Comparison of ENCODE assay signal across 8 cellular contexts in genomic region chr7:5636914-5637313, GRCh38. TPM values are rescaled to one million over a fixed set of nuclear protein-coding genes. Genes with fewer than 3 reads are reported as not detected.
A peak's percentile ranks its signal among the peaks of the same experiment; 100 is the strongest.
DNase-seq lines count a peak whose midpoint lies in the region; ATAC-seq and FAIRE-seq lines count a peak whose summit lies in the region.

No MANE protein-coding gene starts in this region.

- H3K9me3 ChIP-seq in ectodermal cell (ENCODE audit: control insufficient read depth, low read length), result no peaks in the 10 kb centered on the region
- no peaks in the 10 kb centered on the region for H3K9me3 ChIP-seq in mesenchymal stem cell (ENCODE audit: control insufficient read depth, low read length)

- H3K23ac ChIP-seq in mesenchymal stem cell (ENCODE audit: low read length in 2 of 2), result no peak overlapping the region

- H2BK120ac ChIP-seq in mesenchymal stem cell (ENCODE audit: low read depth, low read length), result peak overlapping the region; percentile 71

- H3K27ac ChIP-seq in ectodermal cell (ENCODE audit: insufficient read depth, low read depth, low read length, poor library complexity, severe bottlenecking) (peak overlapping the region; percentile 89), mesenchymal stem cell (ENCODE audit: low read length, poor library complexity, severe bottlenecking) (peak overlapping the region; percentile 78)

- no peak overlapping the region for H3K27ac Mint-ChIP-seq in stimulated activated naive CD8-positive, alpha-beta T cell treated with anti-CD3 and anti-CD28 coated beads, Interleukin-15, amount 100 ng/mL, for 72 hours

- H3K4me3 ChIP-seq in ectodermal cell (ENCODE audit: insufficient read depth, low read depth, low read length) (no peak overlapping the region), mesenchymal stem cell (ENCODE audit: insufficient read depth in 1 of 2, low read depth in 1 of 2, low read length in 2 of 2) (peak overlapping the region in 1 of 2 experiments; percentile 45)

- H3K4me1 ChIP-seq in ectodermal cell (ENCODE audit: control insufficient read depth, insufficient read depth, low read length) (peaks cover 51% of the 10 kb centered on the region), mesenchymal stem cell (ENCODE audit: control insufficient read depth, insufficient read depth, low read depth, low read length) (peaks cover 42% of the 10 kb centered on the region)

- no peak overlapping the region for H2BK15ac ChIP-seq in mesenchymal stem cell (ENCODE audit: low read depth, poor library complexity, severe bottlenecking)

- peak overlapping the region; percentile 36 for H4K8ac ChIP-seq in mesenchymal stem cell (ENCODE audit: low read length)

- H3K4me3 Mint-ChIP-seq in stimulated activated naive CD8-positive, alpha-beta T cell treated with anti-CD3 and anti-CD28 coated beads, Interleukin-15, amount 100 ng/mL, for 72 hours, result no peak overlapping the region

- H4K91ac ChIP-seq in mesenchymal stem cell (ENCODE audit: low read length), result no peak overlapping the region

- peak overlapping the region in 1 of 2 experiments; percentile 20 for H3K4ac ChIP-seq in mesenchymal stem cell (ENCODE audit: low read depth in 1 of 2, low read length in 2 of 2)

- DNase-seq in stimulated activated naive CD8-positive, alpha-beta T cell treated with anti-CD3 and anti-CD28 coated beads, Interleukin-15, Interleukin-2, amounts not matched to agents 100 U/mL and 50 U/mL, for 24 hours, result no peak
- no peak for DNase-seq in stimulated activated naive CD8-positive, alpha-beta T cell treated with anti-CD3 and anti-CD28 coated beads, Interleukin-15, amount 100 ng/mL, for 72 hours
- DNase-seq in mesenchymal stem cell, result peak; percentile 92
- DNase-seq in urothelium cell line (ENCODE audit: low spot score), result peak; percentile 84
- DNase-seq in activated CD4-positive, alpha-beta T cell treated with anti-CD3 and anti-CD28 coated beads for 48 hours, result no peak

- H3K36me3 ChIP-seq in ectodermal cell (ENCODE audit: control insufficient read depth, insufficient read depth, low read length) (no peaks in the 10 kb centered on the region), mesenchymal stem cell (ENCODE audit: control insufficient read depth in 1 of 2, insufficient read depth in 2 of 2, low read depth in 1 of 2, low read length in 2 of 2) (peaks cover 25 to 36% of the 10 kb centered on the region in 2 experiments)

- peak overlapping the region; percentile 94 for H2AK5ac ChIP-seq in mesenchymal stem cell (ENCODE audit: low read length, severe bottlenecking)

- H3K9me3 Mint-ChIP-seq in stimulated activated naive CD8-positive, alpha-beta T cell treated with anti-CD3 and anti-CD28 coated beads, Interleukin-15, amount 100 ng/mL, for 72 hours, result no peaks in the 10 kb centered on the region

- FAIRE-seq in urothelium cell line (lab: Jason Lieb, UNC), result peak; percentile 87

- H3K4me1 Mint-ChIP-seq in stimulated activated naive CD8-positive, alpha-beta T cell treated with anti-CD3 and anti-CD28 coated beads, Interleukin-15, amount 100 ng/mL, for 72 hours, result peaks cover 51% of the 10 kb centered on the region

- no peaks in the 10 kb centered on the region for H3K27me3 Mint-ChIP-seq in stimulated activated naive CD8-positive, alpha-beta T cell treated with anti-CD3 and anti-CD28 coated beads, Interleukin-15, amount 100 ng/mL, for 72 hours

- H2BK5ac ChIP-seq in mesenchymal stem cell (ENCODE audit: low read depth, low read length, poor library complexity, severe bottlenecking), result no peak overlapping the region

- no peak overlapping the region for H2AFZ ChIP-seq in mesenchymal stem cell (ENCODE audit: low read depth, low read length)

- peaks cover 12% of the 10 kb centered on the region for H3K79me1 ChIP-seq in mesenchymal stem cell (replicated peaks; ENCODE audit: low read length, poor library complexity, severe bottlenecking)

- H3K9ac ChIP-seq in mesenchymal stem cell (ENCODE audit: low read length), result peak overlapping the region; percentile 83

- H3K14ac ChIP-seq in mesenchymal stem cell (ENCODE audit: low read length in 2 of 2), result no peak overlapping the region

- 25 to 32% methylated on average over 6 of the region's 6 CpGs for WGBS in ectodermal cell, 2 experiments
- 2% methylated on average over 5 of the region's 6 CpGs for WGBS in mesenchymal stem cell

- H2BK12ac ChIP-seq in mesenchymal stem cell (ENCODE audit: low read length in 2 of 2), result no peak overlapping the region

- H3K27me3 ChIP-seq in ectodermal cell (ENCODE audit: control insufficient read depth, insufficient read depth, low read length, poor library complexity, severe bottlenecking), result no peaks in the 10 kb centered on the region
- no peaks in the 10 kb centered on the region for H3K27me3 ChIP-seq in mesenchymal stem cell (ENCODE audit: control insufficient read depth in 1 of 2, insufficient read depth in 1 of 2, low read length in 2 of 2)

- no peak overlapping the region for H3K4me2 ChIP-seq in mesenchymal stem cell (ENCODE audit: low read length, poor library complexity, severe bottlenecking)

- peak; percentile 20 for ATAC-seq in stimulated activated naive CD8-positive, alpha-beta T cell treated with anti-CD3 and anti-CD28 coated beads, Interleukin-15, Interleukin-2, amounts not matched to agents 100 U/mL and 50 U/mL, for 24 hours
- no peak for ATAC-seq in stimulated activated naive CD8-positive, alpha-beta T cell treated with anti-CD3 and anti-CD28 coated beads, Interleukin-15, amount 100 ng/mL, for 72 hours
- ATAC-seq in HG03175 (IDR thresholded peaks at IDR 0.05; ENCODE audit: unreplicated experiment) (no peak), GM18858 (IDR thresholded peaks at IDR 0.05; ENCODE audit: unreplicated experiment) (no peak)

- peak overlapping the region in 1 of 2 experiments; percentile 67 for H3K18ac ChIP-seq in mesenchymal stem cell (ENCODE audit: low read depth in 1 of 2, low read length in 2 of 2)

RNA-seq across cellular contexts. Expression of gene FSCN1, which starts 44.3 kb away (rescaled TPM):
- polyA plus RNA-seq in ectodermal cell (2013, experiment 1 of 4), result 319 TPM
- 320 TPM for polyA plus RNA-seq in ectodermal cell (2013, experiment 2 of 4)
- polyA plus RNA-seq in ectodermal cell (2013, experiment 3 of 4), result 236 TPM
- polyA plus RNA-seq in ectodermal cell (2013, experiment 4 of 4), result 242 TPM
- polyA plus RNA-seq in mesenchymal stem cell (2013, experiment 1 of 2), result 241 TPM
- polyA plus RNA-seq in mesenchymal stem cell (2013, experiment 2 of 2), result 235 TPM

Comparison
In these comparisons a context has a peak if more than half of its experiments do, and no peak if none do; other contexts are left out.
1. DNase-seq: peak in mesenchymal stem cell (single experiment) and urothelium cell line (single experiment); none in stimulated activated naive CD8-positive, alpha-beta T cell treated with anti-CD3 and anti-CD28 coated beads, Interleukin-15, Interleukin-2, amounts not matched to agents 100 U/mL and 50 U/mL, for 24 hours (single experiment), stimulated activated naive CD8-positive, alpha-beta T cell treated with anti-CD3 and anti-CD28 coated beads, Interleukin-15, amount 100 ng/mL, for 72 hours (0 of 2) and activated CD4-positive, alpha-beta T cell treated with anti-CD3 and anti-CD28 coated beads for 48 hours (single experiment).